ENCODE assay signal across 11 cellular contexts in genomic region chr6:4763921-4764320, GRCh38.
"Had no signal": no experiment of that assay in that cellular context is flagged by ENCODE, and none has a peak within 500 bp of the region (broad histone marks: within the 10 kb centered on the region; RNA-seq: fewer than 3 reads in every experiment).

No MANE protein-coding gene starts in this region.

- H3K4me1 ChIP-seq: HAP-1 had no signal

- H3K4me3 ChIP-seq: GM23248, GM23338, HAP-1 had no signal

- FAIRE-seq: H1, H54 had no signal

- H3K4me2 ChIP-seq: GM23338 had no signal

- H3K27ac ChIP-seq: GM23248 had no signal

- H3K9me3 ChIP-seq: HAP-1 had no signal

- H2AFZ ChIP-seq: GM23248, GM23338 had no signal

- H3K36me3 ChIP-seq: HAP-1 had no signal

- DNase-seq: GM23248, GOT3, H7, H9, HCEC 1CT, HFFc6 had no signal

- H3K9ac ChIP-seq: GM23248 had no signal

- ATAC-seq: GM23338, HCT116 had no signal
